Comparison of ENCODE assay signal across 18 cellular contexts in the genomic region with DNA sequence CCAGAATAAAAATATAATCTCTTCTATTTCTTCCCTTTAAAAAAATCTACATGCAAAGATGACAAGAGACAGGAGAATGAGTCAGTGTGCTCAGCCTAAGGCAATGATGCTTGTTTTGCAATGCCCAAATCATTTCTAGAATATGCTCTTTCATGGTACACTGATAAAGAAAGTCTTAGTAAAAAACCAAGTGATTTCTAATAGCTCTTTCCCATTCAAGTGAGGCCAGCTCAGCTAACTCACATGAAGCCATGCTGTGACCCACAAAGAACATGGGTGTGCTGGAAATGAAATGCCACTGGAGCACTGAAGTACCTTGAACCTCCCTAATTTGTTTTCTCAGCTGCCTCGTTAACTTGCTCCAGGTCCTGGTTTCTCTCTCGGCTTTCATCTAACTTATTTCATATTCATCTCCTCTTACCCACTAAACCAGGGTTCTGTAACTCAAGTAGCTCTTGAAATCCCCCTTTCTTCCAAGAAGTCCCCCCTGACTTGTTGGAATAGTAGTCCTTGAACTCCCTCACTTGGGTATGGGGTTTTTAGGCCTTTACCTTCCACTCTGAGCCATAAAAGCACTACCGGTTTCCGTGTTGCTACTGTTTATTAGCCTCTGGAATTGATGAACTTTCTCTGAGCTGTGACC.
DNase-seq lines count a peak whose midpoint lies in the region; ATAC-seq and TF ChIP-seq lines count a peak whose summit lies in the region.
"Had no signal": no experiment of that assay in that cellular context is flagged by ENCODE, and none has a peak within 500 bp of the region (broad histone marks: within the 10 kb centered on the region; RNA-seq: fewer than 3 reads in every experiment).

No MANE protein-coding gene starts in this region.

- TF ChIP-seq CTCF in fibroblast of the aortic adventitia (IDR thresholded peaks at IDR 0.05; ENCODE audit: insufficient read depth, low read length) (no peak), testis (IDR thresholded peaks at IDR 0.05) (no peak)

- H3K9me3 ChIP-seq in testis = no peaks in the 10 kb centered on the region
- H3K9me3 ChIP-seq: A549, heart right ventricle, suprapubic skin had no signal

- DNase-seq in activated CD4-positive, CD25-positive, alpha-beta regulatory T cell treated with anti-CD3 and anti-CD28 coated beads, Interleukin-2, amount 50 U/mL, for 72 hours = no peak
- no peak for DNase-seq in activated CD4-positive, alpha-beta memory T cell treated with anti-CD3 and anti-CD28 coated beads, Interleukin-2, amount 10 ng/mL, durations not matched to agents 7 days and 5 days
- peak; percentile 30 for DNase-seq in fibroblast of the aortic adventitia (ENCODE audit: low read depth)
- no peak for DNase-seq in testis
- DNase-seq in KG1 (lab: John Stamatoyannopoulos, UW) = no peak
- DNase-seq: activated gamma-delta T cell, DMS53, dorsolateral prefrontal cortex, heart right ventricle, NCI-H1436, T1000 had no signal

- H3K36me3 Mint-ChIP-seq in activated CD4-positive, alpha-beta memory T cell treated with anti-CD3 and anti-CD28 coated beads, Interleukin-2, amount 10 ng/mL, durations not matched to agents 7 days and 5 days (ENCODE audit: low read depth) = peaks cover 38% of the 10 kb centered on the region

- H3K4me1 ChIP-seq in testis = no peaks in the 10 kb centered on the region
- H3K4me1 ChIP-seq: A549, heart right ventricle, suprapubic skin had no signal

- CTCF ChIA-PET in activated CD4-positive, alpha-beta memory T cell treated with anti-CD3 and anti-CD28 coated beads, Interleukin-2, amount 10 ng/mL, durations not matched to agents 7 days and 5 days (lab: Charles Lee) = interaction anchor here (1.9 kb wide), 1 partner anchor 9 kb away, joined by 4 read pairs; no protein-coding TSS in a partner anchor

- H3K36me3 ChIP-seq in testis (ENCODE audit: low read depth, missing control alignments) = no peaks in the 10 kb centered on the region

- peaks cover 6% of the 10 kb centered on the region for H3K27me3 Mint-ChIP-seq in activated CD4-positive, alpha-beta memory T cell treated with anti-CD3 and anti-CD28 coated beads, Interleukin-2, amount 10 ng/mL, durations not matched to agents 7 days and 5 days

- no peak overlapping the region for H3K27ac ChIP-seq in testis
- H3K27ac ChIP-seq: A549, dorsolateral prefrontal cortex, heart right ventricle, suprapubic skin had no signal

- POLR2A ChIA-PET in activated CD4-positive, alpha-beta memory T cell treated with anti-CD3 and anti-CD28 coated beads, Interleukin-2, amount 10 ng/mL, durations not matched to agents 7 days and 5 days (lab: Charles Lee) = interaction anchor here (0.7 to 2.8 kb wide), 8 partner anchors 9 to 85 kb away, joined by 3 to 13 read pairs (median 4); no protein-coding TSS in a partner anchor

- no peak overlapping the region for H3K4me3 Mint-ChIP-seq in activated CD4-positive, alpha-beta memory T cell treated with anti-CD3 and anti-CD28 coated beads, Interleukin-2, amount 10 ng/mL, durations not matched to agents 7 days and 5 days

- peaks cover 3% of the 10 kb centered on the region for H3K9me3 Mint-ChIP-seq in activated CD4-positive, alpha-beta memory T cell treated with anti-CD3 and anti-CD28 coated beads, Interleukin-2, amount 10 ng/mL, durations not matched to agents 7 days and 5 days

- WGBS in testis, 2 donors = 79 to 82% methylated on average over 4 of the region's 4 CpGs

- H3K27me3 ChIP-seq in testis = no peaks in the 10 kb centered on the region
- H3K27me3 ChIP-seq: dorsolateral prefrontal cortex, heart right ventricle, suprapubic skin had no signal

- peak overlapping the region; percentile 55 for H3K27ac Mint-ChIP-seq in activated CD4-positive, alpha-beta memory T cell treated with anti-CD3 and anti-CD28 coated beads, Interleukin-2, amount 10 ng/mL, durations not matched to agents 7 days and 5 days

- ATAC-seq in activated CD4-positive, CD25-positive, alpha-beta regulatory T cell treated with anti-CD3 and anti-CD28 coated beads, Interleukin-2, amount 50 U/mL, for 24 hours = peak; percentile 90 to 95
- peak; percentile 56 for ATAC-seq in GM21390 (IDR thresholded peaks at IDR 0.05; ENCODE audit: unreplicated experiment)
- ATAC-seq in HG02884 (IDR thresholded peaks at IDR 0.05; ENCODE audit: unreplicated experiment) = no peak
- ATAC-seq: A549, heart right ventricle, Panc1 had no signal

- H3K4me1 Mint-ChIP-seq in activated CD4-positive, alpha-beta memory T cell treated with anti-CD3 and anti-CD28 coated beads, Interleukin-2, amount 10 ng/mL, durations not matched to agents 7 days and 5 days = peaks cover 43% of the 10 kb centered on the region

- no peak for TF ChIP-seq POLR2A in testis (IDR thresholded peaks at IDR 0.05)

- H3K4me3 ChIP-seq in fibroblast of the aortic adventitia (ENCODE audit: low read depth, low read length) (no peak overlapping the region), testis (no peak overlapping the region)
- H3K4me3 ChIP-seq: A549, dorsolateral prefrontal cortex, heart right ventricle, lung, suprapubic skin had no signal

- intact Hi-C loops in testis (cut with DNase I; ENCODE audit: low total_unique reads) = no loop called here
